In the genomic region with DNA sequence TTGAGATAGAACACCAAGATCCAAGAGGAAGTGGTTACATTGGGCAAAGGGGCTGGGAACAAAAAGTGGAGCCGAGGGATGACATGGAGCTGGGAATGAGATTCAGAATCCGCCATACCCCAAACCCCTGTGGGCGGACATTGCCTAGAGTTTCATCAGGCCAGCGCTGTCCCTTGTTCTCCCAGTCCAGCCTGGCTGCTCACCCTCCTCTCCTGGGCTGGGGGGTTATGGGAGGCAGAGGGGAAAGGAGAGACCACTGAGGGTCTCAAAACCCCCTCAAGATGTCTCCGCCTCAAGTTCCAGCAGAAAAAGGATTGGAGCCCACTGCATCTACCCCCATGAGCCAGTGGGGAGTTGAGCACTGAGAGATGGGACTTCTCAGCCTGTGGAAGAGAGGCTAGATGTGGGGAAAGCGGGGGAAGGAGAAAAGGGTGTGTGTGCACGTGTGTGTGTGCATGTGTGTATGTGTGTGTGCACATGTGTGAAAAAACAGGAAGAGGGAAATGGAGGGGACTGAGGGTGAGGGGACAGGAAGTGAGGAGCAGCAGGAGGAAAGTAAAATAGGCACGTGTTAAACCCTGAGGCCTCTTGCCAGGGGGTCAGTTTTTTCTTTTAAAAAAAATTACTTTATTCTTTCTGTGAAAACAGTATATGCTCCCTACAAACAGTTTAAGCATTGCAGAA, we compare ENCODE assay signal across 1 cellular context.
A peak's percentile ranks its signal among the peaks of the same experiment; 100 is the strongest.
TF ChIP-seq lines count a peak whose summit lies in the region.

No MANE protein-coding gene starts in this region.

TF ChIP-seq in HepG2, 621 proteins besides CTCF, POLR2A, EP300 and RAD21:
- TF ChIP-seq MTA1 (CRISPR knock-in tag; IDR thresholded peaks at IDR 0.05; ENCODE audit: borderline replicate concordance), result no peak
- TF ChIP-seq MNT (IDR thresholded peaks at IDR 0.05), result peak; percentile 90
